1 cellular context compared by ENCODE assay signal in the genomic region with DNA sequence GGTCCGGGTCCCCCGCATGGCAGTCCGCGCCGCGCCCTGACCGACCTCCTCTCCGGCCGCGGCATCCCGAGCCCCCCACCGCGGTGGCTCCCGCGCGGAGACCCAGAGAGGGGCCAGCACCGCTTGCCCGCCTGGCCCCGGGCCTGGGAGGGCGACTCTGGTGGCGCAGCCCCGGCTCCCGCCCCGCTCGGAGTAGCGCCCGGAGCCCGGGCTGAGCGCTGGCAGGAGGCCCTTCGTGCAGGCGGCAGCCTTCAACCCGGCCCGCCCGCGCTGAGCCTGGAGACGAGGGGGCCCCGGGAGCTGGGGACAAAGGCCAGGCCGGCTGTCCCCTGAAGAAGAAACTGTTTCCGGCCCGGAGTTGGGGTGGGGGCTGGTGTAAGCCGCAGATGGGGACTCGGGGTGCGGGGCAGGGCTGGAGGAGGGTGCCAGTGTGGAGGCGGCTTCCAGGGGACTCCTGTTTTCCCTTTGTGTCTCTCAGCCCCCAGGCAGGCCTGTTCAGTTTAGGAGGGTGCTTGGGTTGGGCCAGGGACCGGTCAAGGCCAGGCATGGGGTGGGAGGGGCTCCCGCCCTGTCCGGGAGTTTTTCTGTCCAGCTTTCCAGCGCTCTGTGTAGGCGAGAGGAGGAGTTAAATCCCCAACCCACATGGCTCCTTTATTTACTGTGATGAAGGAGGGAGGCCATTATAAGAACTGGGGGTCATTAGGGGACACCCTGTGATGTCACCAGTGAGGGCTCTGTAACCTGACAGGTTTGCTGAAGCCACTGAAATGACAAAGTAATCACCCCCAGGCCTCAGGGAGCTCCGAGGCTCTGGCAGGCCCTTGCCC.
TF ChIP-seq lines count a peak whose summit lies in the region.

No MANE protein-coding gene starts in this region.

TF ChIP-seq in GM12878, 131 proteins besides CTCF, POLR2A, EP300 and RAD21:
- TF ChIP-seq HDAC6 (IDR thresholded peaks at IDR 0.05; ENCODE audit: unreplicated experiment), result peak; percentile 57
- TF ChIP-seq GABPA (IDR thresholded peaks at IDR 0.05; ENCODE audit: low read depth), result no peak
